ENCODE assay signal across 13 cellular contexts in the genomic region with DNA sequence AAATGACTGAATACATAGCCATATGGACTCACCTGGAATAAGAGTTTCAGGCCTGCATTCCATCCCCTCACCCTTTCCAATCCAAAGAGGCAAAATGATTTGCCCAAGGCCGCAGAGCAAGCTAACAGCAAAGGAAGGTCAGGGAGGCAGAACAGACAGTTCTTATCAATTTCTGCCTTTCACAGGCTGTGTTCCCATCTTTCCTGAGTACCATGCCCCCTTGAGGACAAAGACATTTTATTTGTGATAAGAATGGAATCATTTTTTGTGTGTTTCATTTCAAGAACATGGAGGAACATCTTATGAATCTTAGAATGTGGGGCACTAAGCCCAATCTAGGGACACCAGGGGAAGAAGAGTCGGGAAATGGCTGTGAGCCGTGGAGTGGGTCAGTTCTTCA. TPM values are rescaled to one million over a fixed set of nuclear protein-coding genes. Genes with fewer than 3 reads are reported as not detected.
A peak's percentile ranks its signal among the peaks of the same experiment; 100 is the strongest.
DNase-seq lines count a peak whose midpoint lies in the region; ATAC-seq and TF ChIP-seq lines count a peak whose summit lies in the region.
"Had no signal": no experiment of that assay in that cellular context is flagged by ENCODE, and none has a peak within 500 bp of the region (broad histone marks: within the 10 kb centered on the region; RNA-seq: fewer than 3 reads in every experiment).

No MANE protein-coding gene starts in this region.

- peaks cover 72% of the 10 kb centered on the region for H3K79me2 ChIP-seq in osteoblast (ENCODE audit: insufficient read depth, low read length)

- DNase-seq in EH (ENCODE audit: low read depth) (peak; percentile 26), NB4 (ENCODE audit: low read depth) (peak; percentile 37), choroid plexus epithelial cell (ENCODE audit: low read depth) (no peak), osteoblast (ENCODE audit: insufficient read length, low spot score, missing footprints) (no peak), sigmoid colon (no peak)
- DNase-seq: activated CD8-positive, alpha-beta T cell treated with anti-CD3 and anti-CD28 coated beads, Interleukin-2, amount 10 ng/mL, durations not matched to agents 7 days and 5 days; activated effector memory CD4-positive, alpha-beta T cell treated with anti-CD3 and anti-CD28 coated beads, Interleukin-2, amount 50 U/mL, for 16 hours; COR-L47; hypothalamus; NCI-H1417; NCI-H510A had no signal

- H3K36me3 ChIP-seq in osteoblast (ENCODE audit: insufficient read depth, low read length) (peaks cover 22% of the 10 kb centered on the region), sigmoid colon (peaks cover 0 to 18% (median 8%) of the 10 kb centered on the region in 4 donors)

- WGBS in sigmoid colon, 2 donors = 91 to 99% methylated on average over 3 of the region's 3 CpGs

- no peak for TF ChIP-seq EP300 in sigmoid colon (IDR thresholded peaks at IDR 0.05)

- TF ChIP-seq POLR2A in NB4 (IDR thresholded peaks at IDR 0.05; ENCODE audit: extremely low read depth, insufficient read length) (no peak), sigmoid colon (IDR thresholded peaks at IDR 0.05) (no peak)

- H3K4me3 ChIP-seq in NB4 (ENCODE audit: low read depth, low read length) = no peak overlapping the region
- no peak overlapping the region for H3K4me3 ChIP-seq in choroid plexus epithelial cell (ENCODE audit: low read depth, low read length)
- H3K4me3 ChIP-seq in osteoblast (ENCODE audit: insufficient read depth, low read length) = peak overlapping the region; percentile 15
- no peak overlapping the region for H3K4me3 ChIP-seq in sigmoid colon

- H4K20me1 ChIP-seq in osteoblast (ENCODE audit: insufficient read depth, low read length) = peaks cover 29% of the 10 kb centered on the region

- ATAC-seq in GM21786 (IDR thresholded peaks at IDR 0.05; ENCODE audit: unreplicated experiment) (no peak), GM21360 (IDR thresholded peaks at IDR 0.05; ENCODE audit: unreplicated experiment) (no peak)
- ATAC-seq: activated CD8-positive, alpha-beta T cell treated with anti-CD3 and anti-CD28 coated beads, Interleukin-2, amount 10 ng/mL, durations not matched to agents 7 days and 5 days had no signal

- TF ChIP-seq CTCF in NB4 (IDR thresholded peaks at IDR 0.05; ENCODE audit: low read depth, low read length) = no peak
- TF ChIP-seq CTCF in choroid plexus epithelial cell (conservative IDR thresholded peaks at IDR 0.05; ENCODE audit: low read depth, low read length) = peak; percentile 38
- TF ChIP-seq CTCF in osteoblast (IDR thresholded peaks at IDR 0.05; ENCODE audit: extremely low read depth, low read depth, low read length) = peak; percentile 41
- no peak for TF ChIP-seq CTCF in sigmoid colon (IDR thresholded peaks at IDR 0.05)

- H3K4me2 ChIP-seq in osteoblast (ENCODE audit: insufficient read depth, low read length) = peak overlapping the region; percentile 61

- intact Hi-C loops in sigmoid colon (cut with DNase I) = no loop called here

- H3K27me3 ChIP-seq in osteoblast (ENCODE audit: insufficient read depth, low read length) = no peaks in the 10 kb centered on the region
- no peaks in the 10 kb centered on the region for H3K27me3 ChIP-seq in sigmoid colon

- H3K4me1 ChIP-seq in osteoblast (ENCODE audit: insufficient read depth, low read length) (peaks cover 42% of the 10 kb centered on the region), sigmoid colon (peaks cover 0 to 70% (median 52%) of the 10 kb centered on the region in 4 donors)

- H3K27ac ChIP-seq in osteoblast (ENCODE audit: low read depth, low read length) = peak overlapping the region; percentile 9
- peak overlapping the region in 1 of 4 donors; percentile 22 for H3K27ac ChIP-seq in sigmoid colon

- H3K9me3 ChIP-seq in osteoblast (ENCODE audit: low read depth, low read length) (no peaks in the 10 kb centered on the region), sigmoid colon (no peaks in the 10 kb centered on the region)

- H2AFZ ChIP-seq in osteoblast (ENCODE audit: low read length) = peak overlapping the region; percentile 52

RNA-seq across cellular contexts. Expression of gene LHFPL2, which starts 13.9 kb away (rescaled TPM):
- 63.6 and 64.4 TPM in 2 replicates for total RNA-seq in osteoblast
- total RNA-seq in sigmoid colon = 10 to 100 TPM; 21.4 to 34.9 (median 26.6) TPM
- 10 to 100 TPM; 10.8 to 21.1 (median 19.0) TPM for polyA plus RNA-seq in sigmoid colon

Comparison
In these comparisons a context has a peak if more than half of its experiments do, and no peak if none do; other contexts are left out.
1. DNase-seq: peak in EH (single experiment) and NB4 (single experiment); none in choroid plexus epithelial cell (single experiment), osteoblast (single experiment) and sigmoid colon (single experiment).
2. CTCF ChIP-seq: peak in choroid plexus epithelial cell (single experiment) and osteoblast (single experiment); none in NB4 (single experiment) and sigmoid colon (0 of 4).